1 cellular context compared by ENCODE assay signal in genomic region chrX:131917588-131917987, GRCh38.
TF ChIP-seq lines count a peak whose summit lies in the region.

No MANE protein-coding gene starts in this region.

TF ChIP-seq in K562, 482 proteins besides CTCF, POLR2A, EP300 and RAD21 (continued from another document and continues in another):
- TF ChIP-seq TFE3 (CRISPR knock-in tag; IDR thresholded peaks at IDR 0.05): no peak
- TF ChIP-seq ZNF12 (CRISPR knock-in tag; IDR thresholded peaks at IDR 0.05): no peak
- no peak for TF ChIP-seq KLF10 (CRISPR knock-in tag; IDR thresholded peaks at IDR 0.05)
- no peak for TF ChIP-seq ZKSCAN3 (CRISPR knock-in tag; IDR thresholded peaks at IDR 0.05)
- peak; percentile 20; the same call in 1 of the 2 replicates for TF ChIP-seq CTBP1 (IDR thresholded peaks at IDR 0.05; ENCODE audit: borderline replicate concordance)
- TF ChIP-seq ZNF239 (CRISPR knock-in tag; IDR thresholded peaks at IDR 0.05): no peak
- TF ChIP-seq ZNF140 (CRISPR knock-in tag; IDR thresholded peaks at IDR 0.05): no peak
- TF ChIP-seq CBFA2T2 (conservative IDR thresholded peaks at IDR 0.05): peak; percentile 87
- TF ChIP-seq BRD9 (IDR thresholded peaks at IDR 0.05; ENCODE audit: low read depth, partially characterized antibody): no peak
- no peak for TF ChIP-seq TCF7L2 (IDR thresholded peaks at IDR 0.05; ENCODE audit: low read depth, low read length)
- no peak for TF ChIP-seq PTBP1 (IDR thresholded peaks at IDR 0.05; ENCODE audit: low read depth, low read length)
- no peak for TF ChIP-seq FOXP1 (CRISPR knock-in tag; IDR thresholded peaks at IDR 0.05)
- TF ChIP-seq LEF1 (IDR thresholded peaks at IDR 0.05): peak; percentile 28; the same call in 1 of the 2 replicates
- no peak for TF ChIP-seq SLC30A9 (CRISPR knock-in tag; IDR thresholded peaks at IDR 0.05)
- TF ChIP-seq ZNF57 (CRISPR knock-in tag; IDR thresholded peaks at IDR 0.05): no peak
- TF ChIP-seq KLF16 (IDR thresholded peaks at IDR 0.05): peak; percentile 60; the same call in 1 of the 2 replicates
- no peak for TF ChIP-seq CREB5 (CRISPR knock-in tag; IDR thresholded peaks at IDR 0.05)
- TF ChIP-seq NFIC (IDR thresholded peaks at IDR 0.05): peak; percentile 39; the same call in 1 of the 2 replicates
- TF ChIP-seq FOXK2 (conservative IDR thresholded peaks at IDR 0.05 in 1 of 2, IDR thresholded peaks at IDR 0.05 in 1 of 2; ENCODE audit: low read depth in 2 of 2): no peak
- TF ChIP-seq ZNF395 (CRISPR knock-in tag; IDR thresholded peaks at IDR 0.05): no peak
- no peak for TF ChIP-seq HBP1 (CRISPR knock-in tag; IDR thresholded peaks at IDR 0.05)
- TF ChIP-seq SFPQ (IDR thresholded peaks at IDR 0.05; ENCODE audit: low read depth, low read length): no peak
- TF ChIP-seq CBFA2T3 (IDR thresholded peaks at IDR 0.05): peak; percentile 92
- TF ChIP-seq RBM15 (IDR thresholded peaks at IDR 0.05; ENCODE audit: insufficient read depth, low read length): no peak
- no peak for TF ChIP-seq ZNF830 (CRISPR knock-in tag; IDR thresholded peaks at IDR 0.05)
- TF ChIP-seq ARID4B (CRISPR knock-in tag; IDR thresholded peaks at IDR 0.05): no peak
- TF ChIP-seq NCOR1 (IDR thresholded peaks at IDR 0.05): peak; percentile 81
- no peak for TF ChIP-seq MAFG (tag; conservative IDR thresholded peaks at IDR 0.05)
- no peak for TF ChIP-seq OTX1 (CRISPR knock-in tag; IDR thresholded peaks at IDR 0.05)
- peak; percentile 87 for TF ChIP-seq TAL1 (IDR thresholded peaks at IDR 0.05)
- no peak for TF ChIP-seq NFE2 (IDR thresholded peaks at IDR 0.05; ENCODE audit: low read depth)
- peak; percentile 87 for TF ChIP-seq TEAD4 (IDR thresholded peaks at IDR 0.05; ENCODE audit: low read length)
- no peak for TF ChIP-seq TEAD4 (CRISPR knock-in tag; IDR thresholded peaks at IDR 0.05; ENCODE audit: borderline replicate concordance)
- no peak for TF ChIP-seq TBL1XR1 (IDR thresholded peaks at IDR 0.05; ENCODE audit: low read length in 2 of 2)
- TF ChIP-seq ZNF232 (CRISPR knock-in tag; IDR thresholded peaks at IDR 0.05): no peak
- TF ChIP-seq ZBTB5 (IDR thresholded peaks at IDR 0.05): no peak
- peak; percentile 78 for TF ChIP-seq POLR2AphosphoS5 (IDR thresholded peaks at IDR 0.05; ENCODE audit: control insufficient read depth, insufficient read depth, low read depth, low read length)
- no peak for TF ChIP-seq E2F3 (CRISPR knock-in tag; IDR thresholded peaks at IDR 0.05)
- no peak for TF ChIP-seq JUN (IDR thresholded peaks at IDR 0.05; ENCODE audit: borderline replicate concordance, low read depth, low read length)
- TF ChIP-seq JUN (CRISPR knock-in tag; IDR thresholded peaks at IDR 0.05; ENCODE audit: borderline replicate concordance): no peak
- TF ChIP-seq BCOR (IDR thresholded peaks at IDR 0.05): no peak
- peak; percentile 56 to 69; a peak in 3 of 4 replicates for TF ChIP-seq TRIM24 (IDR thresholded peaks at IDR 0.05)
- TF ChIP-seq ILK (tag; IDR thresholded peaks at IDR 0.05; ENCODE audit: borderline replicate concordance, low read depth): no peak
- no peak for TF ChIP-seq SMAD3 (CRISPR knock-in tag; conservative IDR thresholded peaks at IDR 0.05)
- peak; percentile 37; the same call in 1 of the 2 replicates for TF ChIP-seq FOXM1 (IDR thresholded peaks at IDR 0.05; ENCODE audit: low read depth)
- no peak for TF ChIP-seq FOXM1 (CRISPR knock-in tag; IDR thresholded peaks at IDR 0.05; ENCODE audit: low read depth)
- TF ChIP-seq STAT5B (CRISPR knock-in tag; IDR thresholded peaks at IDR 0.05): no peak
- TF ChIP-seq HMG20A (CRISPR knock-in tag; conservative IDR thresholded peaks at IDR 0.05): no peak
- peak; percentile 50; the same call in 1 of the 2 replicates for TF ChIP-seq GATA2 (CRISPR knock-in tag; IDR thresholded peaks at IDR 0.05)
- no peak for TF ChIP-seq ZNF639 (CRISPR knock-in tag; conservative IDR thresholded peaks at IDR 0.05 in 1 of 2, IDR thresholded peaks at IDR 0.05 in 1 of 2)
- TF ChIP-seq KDM5B (IDR thresholded peaks at IDR 0.05; ENCODE audit: insufficient replicate concordance, low read depth, low read length): no peak
- TF ChIP-seq TAF7 (tag; IDR thresholded peaks at IDR 0.05): no peak
- TF ChIP-seq STAT5A (IDR thresholded peaks at IDR 0.05; ENCODE audit: borderline replicate concordance, low read length): peak; percentile 67
- TF ChIP-seq RBM14 (IDR thresholded peaks at IDR 0.05; ENCODE audit: borderline replicate concordance, insufficient read depth, low read depth, low read length): no peak
- TF ChIP-seq ZNF445 (CRISPR knock-in tag; IDR thresholded peaks at IDR 0.05; ENCODE audit: low read depth): no peak
- no peak for TF ChIP-seq ZNF324 (CRISPR knock-in tag; IDR thresholded peaks at IDR 0.05)
- TF ChIP-seq CHD2 (IDR thresholded peaks at IDR 0.05; ENCODE audit: low read depth, low read length): no peak
- no peak for TF ChIP-seq CEBPB (tag; IDR thresholded peaks at IDR 0.05)
- no peak for TF ChIP-seq ESRRB (CRISPR knock-in tag; IDR thresholded peaks at IDR 0.05; ENCODE audit: borderline replicate concordance)
- TF ChIP-seq SP1 (CRISPR knock-in tag; IDR thresholded peaks at IDR 0.05): no peak
- no peak for TF ChIP-seq ELK3 (CRISPR knock-in tag; IDR thresholded peaks at IDR 0.05)
